Comparison of ENCODE assay signal across 8 cellular contexts in the genomic region with DNA sequence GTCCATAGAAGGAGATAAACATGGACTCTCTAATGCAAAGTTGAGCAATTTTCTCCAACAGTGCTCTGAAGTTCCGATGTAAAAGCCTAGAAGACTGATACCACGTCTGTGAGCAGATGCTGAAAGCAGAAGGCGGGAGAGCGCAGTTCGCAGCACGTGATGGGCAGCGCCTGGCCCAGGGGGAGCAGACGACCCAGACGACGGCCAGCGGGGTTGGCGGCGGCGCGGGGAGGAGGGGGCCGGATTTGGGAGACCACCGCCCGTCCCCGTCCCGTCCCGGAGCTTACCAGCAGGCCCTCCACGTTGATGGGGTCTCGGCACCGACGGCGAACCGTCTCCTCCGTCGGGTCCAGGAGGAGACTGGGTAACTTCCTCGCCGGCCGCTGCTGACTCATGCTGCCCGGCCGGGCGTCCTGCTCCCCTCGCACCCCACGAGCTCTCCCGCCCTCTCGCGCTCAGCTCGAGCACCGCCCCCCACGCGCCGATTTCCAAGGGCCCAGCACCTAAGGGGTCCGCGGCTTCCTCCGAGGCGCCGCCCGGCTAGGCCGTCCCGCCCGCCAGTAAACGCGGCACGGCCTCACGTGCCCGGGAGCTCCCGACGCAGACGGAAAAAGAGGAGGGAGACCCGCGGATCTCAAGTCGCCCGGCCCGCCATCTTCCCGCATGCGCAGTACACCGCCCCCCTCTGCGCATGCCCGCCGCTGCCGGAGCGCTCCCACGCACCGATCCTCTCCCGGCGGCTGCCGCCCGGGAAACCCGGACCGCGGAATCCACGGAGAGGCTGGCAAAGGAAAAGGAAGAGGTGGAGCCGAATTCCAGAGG. TPM values are rescaled to one million over a fixed set of nuclear protein-coding genes. Genes with fewer than 3 reads are reported as not detected.
DNase-seq lines count a peak whose midpoint lies in the region; ATAC-seq, FAIRE-seq and TF ChIP-seq lines count a peak whose summit lies in the region.

E2F6 (minus strand) TSS at position 677 of the 822 bp plus-strand sequence; CDS start at position 395, 282 bp downstream.

- no peak for TF ChIP-seq RAD21 in A549 (conservative IDR thresholded peaks at IDR 0.05 in 1 of 2, IDR thresholded peaks at IDR 0.05 in 1 of 2)

- FAIRE-seq in A549 (lab: Jason Lieb, UNC) = no peak

- peak within 1 kb of the TSS; percentile 55; the same call in 1 of the 2 replicates for H3K9ac ChIP-seq in iPS-20b (ENCODE audit: low read depth, low read length)

- H3K4me2 ChIP-seq in A549 = peak within 1 kb of the TSS; percentile 81

- peak within 1 kb of the TSS; percentile 59 for H3K4me3 ChIP-seq in A549
- peak within 1 kb of the TSS; percentile 62 for H3K4me3 ChIP-seq in WERI-Rb-1 (ENCODE audit: low read depth, low read length)
- peak within 1 kb of the TSS; percentile 51 to 78 (median 71) for H3K4me3 ChIP-seq in breast epithelium
- H3K4me3 ChIP-seq in iPS-20b (ENCODE audit: low read length) = peak within 1 kb of the TSS; percentile 71
- peak within 1 kb of the TSS; percentile 51 to 84 (median 70) for H3K4me3 ChIP-seq in skin epidermis

- TF ChIP-seq POLR2A in A549 (IDR thresholded peaks at IDR 0.05; ENCODE audit: low read length) = peak; percentile 72
- TF ChIP-seq POLR2A in breast epithelium (IDR thresholded peaks at IDR 0.05) = peak; percentile 91

- peak within 1 kb of the TSS; percentile 91 to 98 for H3K27ac ChIP-seq in A549
- H3K27ac ChIP-seq in WERI-Rb-1 = peak within 1 kb of the TSS; percentile 87
- H3K27ac ChIP-seq in breast epithelium = peak within 1 kb of the TSS; percentile 92 to 93
- H3K27ac ChIP-seq in iPS-20b (ENCODE audit: low read length) = no peak within 1 kb of the TSS
- H3K27ac ChIP-seq in skin epidermis = peak within 1 kb of the TSS in 20 of 21 experiments; percentile 71 to 96 (median 89)

- no peaks in the 10 kb centered on the region for H3K27me3 ChIP-seq in WERI-Rb-1 (ENCODE audit: insufficient read depth, low read depth, severe bottlenecking)
- no peaks in the 10 kb centered on the region for H3K27me3 ChIP-seq in breast epithelium
- peaks cover 9% of the 10 kb centered on the region for H3K27me3 ChIP-seq in iPS-20b (ENCODE audit: insufficient read depth, low read length)

- WGBS in A549 (ENCODE audit: missing lambda C conversion rate) = 3% methylated on average over 43 of the region's 86 CpGs

- TF ChIP-seq EP300 in A549 (IDR thresholded peaks at IDR 0.05) = no peak

- TF ChIP-seq CTCF in A549 (IDR thresholded peaks at IDR 0.05) = no peak
- no peak for TF ChIP-seq CTCF in WERI-Rb-1 (IDR thresholded peaks at IDR 0.05; ENCODE audit: low read depth, low read length)
- peak in 1 of 3 donors; percentile 16 for TF ChIP-seq CTCF in breast epithelium (IDR thresholded peaks at IDR 0.05)

- H3K36me3 ChIP-seq in WERI-Rb-1 = peaks cover 39% of the 10 kb centered on the region
- no peaks in the 10 kb centered on the region for H3K36me3 ChIP-seq in breast epithelium
- H3K36me3 ChIP-seq in iPS-20b (ENCODE audit: insufficient read depth, low read depth, low read length) = peaks cover 14% of the 10 kb centered on the region

- CTCF ChIA-PET in A549 (lab: Yijun Ruan, JAX) = interaction anchor here (1.1 to 11.7 kb wide), 12 partner anchors 10 to 633 kb away, joined by 3 to 92 read pairs (median 4); partner anchors contain the start of gene ROCK2

- peaks cover 36% of the 10 kb centered on the region for H3K4me1 ChIP-seq in A549
- H3K4me1 ChIP-seq in breast epithelium = no peaks in the 10 kb centered on the region
- no peaks in the 10 kb centered on the region for H3K4me1 ChIP-seq in iPS-20b (ENCODE audit: insufficient read depth, low read length)

- POLR2A ChIA-PET in A549 (lab: Yijun Ruan, JAX) = interaction anchor here (0.5 to 1.3 kb wide), 3 partner anchors 15 to 217 kb away, joined by 4 to 6 read pairs (median 5); no protein-coding TSS in a partner anchor

- ATAC-seq in A549 (peak; percentile 88 to 90), GM18868 (IDR thresholded peaks at IDR 0.05; ENCODE audit: unreplicated experiment) (peak; percentile 69), HG03139 (IDR thresholded peaks at IDR 0.05; ENCODE audit: unreplicated experiment) (peak; percentile 54)

- H3K9me3 ChIP-seq in A549 (no peaks in the 10 kb centered on the region), WERI-Rb-1 (ENCODE audit: severe bottlenecking) (peaks cover 3% of the 10 kb centered on the region), breast epithelium (no peaks in the 10 kb centered on the region), iPS-20b (ENCODE audit: insufficient read depth, low read depth, low read length) (no peaks in the 10 kb centered on the region)

- DNase-seq in A549 (ENCODE audit: low read depth in 1 of 2, low spot score in 1 of 2) (peak; percentile 93 to 97), NCI-H2227 treated with DMSO at 0.1 percent for 48 hours (lab: John Stamatoyannopoulos, UW) (peak; percentile 93), WERI-Rb-1 (peak; percentile 98), breast epithelium (ENCODE audit: low spot score in 2 of 2) (peak; percentile 87 to 91)

- intact Hi-C loops in breast epithelium (cut with DNase I; ENCODE audit: low total_unique reads) = no loop called here

TF ChIP-seq in A549, 52 proteins besides CTCF, POLR2A, EP300 and RAD21 (continues in another document):
- TF ChIP-seq MYC (IDR thresholded peaks at IDR 0.05; ENCODE audit: borderline replicate concordance, low read length) = peak; percentile 73
- TF ChIP-seq, protein P1, sequence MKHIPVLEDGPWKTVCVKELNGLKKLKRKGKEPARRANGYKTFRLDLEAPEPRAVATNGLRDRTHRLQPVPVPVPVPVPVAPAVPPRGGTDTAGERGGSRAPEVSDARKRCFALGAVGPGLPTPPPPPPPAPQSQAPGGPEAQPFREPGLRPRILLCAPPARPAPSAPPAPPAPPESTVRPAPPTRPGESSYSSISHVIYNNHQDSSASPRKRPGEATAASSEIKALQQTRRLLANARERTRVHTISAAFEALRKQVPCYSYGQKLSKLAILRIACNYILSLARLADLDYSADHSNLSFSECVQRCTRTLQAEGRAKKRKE (CRISPR knock-in tag; IDR thresholded peaks at IDR 0.05; ENCODE audit: low read depth) = peak; percentile 85
- peak; percentile 99 for TF ChIP-seq MAX (IDR thresholded peaks at IDR 0.05)
- peak; percentile 99 for TF ChIP-seq E2F6 (IDR thresholded peaks at IDR 0.05; ENCODE audit: borderline replicate concordance, low read depth)
- no peak for TF ChIP-seq NR3C1 (IDR thresholded peaks at IDR 0.05)
- no peak; the same call in 1 of the 2 replicates for TF ChIP-seq TP53 (CRISPR knock-in tag; IDR thresholded peaks at IDR 0.05)
- peak; percentile 30; the same call in 1 of the 2 replicates for TF ChIP-seq FOSB (CRISPR knock-in tag; IDR thresholded peaks at IDR 0.05)
- TF ChIP-seq NPAS2 (CRISPR knock-in tag; IDR thresholded peaks at IDR 0.05; ENCODE audit: borderline replicate concordance) = peak; percentile 65; the same call in 1 of the 2 replicates
- TF ChIP-seq HDAC2 (IDR thresholded peaks at IDR 0.05) = no peak
- TF ChIP-seq HOXA7 (CRISPR knock-in tag; IDR thresholded peaks at IDR 0.05) = no peak
- peak; percentile 30; the same call in 1 of the 2 replicates for TF ChIP-seq JUNB (IDR thresholded peaks at IDR 0.05)
- TF ChIP-seq EHF (CRISPR knock-in tag; IDR thresholded peaks at IDR 0.05) = no peak
- TF ChIP-seq CEBPB (IDR thresholded peaks at IDR 0.05) = 0 out of 4 replicates have a peak, but pooled peaks of 1 of the 2 experiments have one; percentile 15
- no peak for TF ChIP-seq RARB (CRISPR knock-in tag; IDR thresholded peaks at IDR 0.05)
- peak; percentile 61; the same call in 1 of the 2 replicates for TF ChIP-seq PHF8 (IDR thresholded peaks at IDR 0.05; ENCODE audit: borderline replicate concordance, low read depth)
- no peak for TF ChIP-seq NFE2L2 (conservative IDR thresholded peaks at IDR 0.05; ENCODE audit: low read length)
- TF ChIP-seq KDM1A (IDR thresholded peaks at IDR 0.05; ENCODE audit: low read depth) = no peak
- no peak for TF ChIP-seq SREBF2 (IDR thresholded peaks at IDR 0.05)
- TF ChIP-seq RNF2 (IDR thresholded peaks at IDR 0.05; ENCODE audit: borderline replicate concordance, low read depth) = peak; percentile 73; the same call in 1 of the 2 replicates
- no peak; the same call in 2 of the 3 replicates for TF ChIP-seq SMC3 (IDR thresholded peaks at IDR 0.05)
- peak; percentile 89 for TF ChIP-seq RFX5 (IDR thresholded peaks at IDR 0.05)
- no peak for TF ChIP-seq ZNF302 (CRISPR knock-in tag; IDR thresholded peaks at IDR 0.05)
- TF ChIP-seq ZFP36 (IDR thresholded peaks at IDR 0.05; ENCODE audit: borderline replicate concordance, partially characterized antibody) = no peak
- TF ChIP-seq RCOR1 (IDR thresholded peaks at IDR 0.05; ENCODE audit: low read depth, low read length) = no peak
- 0 out of 2 replicates have a peak, but pooled peaks have one; percentile 70 for TF ChIP-seq TFCP2L1 (CRISPR knock-in tag; IDR thresholded peaks at IDR 0.05)
- TF ChIP-seq KDM5A (IDR thresholded peaks at IDR 0.05) = peak; percentile 26; the same call in 1 of the 2 replicates
- no peak for TF ChIP-seq ZSCAN20 (CRISPR knock-in tag; IDR thresholded peaks at IDR 0.05)
- no peak for TF ChIP-seq POLR2AphosphoS2 (conservative IDR thresholded peaks at IDR 0.05; ENCODE audit: low read length)
- peak; percentile 19; the same call in 1 of the 2 replicates for TF ChIP-seq ESRRA (IDR thresholded peaks at IDR 0.05; ENCODE audit: borderline replicate concordance, low read length)
- no peak for TF ChIP-seq CHD4 (IDR thresholded peaks at IDR 0.05; ENCODE audit: borderline replicate concordance)
- peak; percentile 66 for TF ChIP-seq MAFK (IDR thresholded peaks at IDR 0.05; ENCODE audit: partially characterized antibody)
- TF ChIP-seq CHD2 (IDR thresholded peaks at IDR 0.05; ENCODE audit: low read length, partially characterized antibody) = peak; percentile 5

RNA-seq across cellular contexts. Expression of gene E2F6, which starts in this region (rescaled TPM):
- polyA plus RNA-seq in A549 (2011; rRNA removed) = 38.0 and 41.7 TPM in 2 replicates
- 14.7 and 16.7 TPM in 2 replicates for polyA plus RNA-seq in A549 (2012; cell fraction: cytosol; rRNA removed)
- 24.5 and 27.3 TPM in 2 replicates for polyA plus RNA-seq in A549 (2012; cell fraction: nucleus; rRNA removed)
- 34.3 to 37.6 TPM (median 34.6 TPM) in 3 replicates for polyA plus RNA-seq in A549 (2017; fragmentation: RNase III; extraction: RNeasy Plus Mini Kit Qiagen cat#74134 plus additional on column Dnase treatment)
- 13.6 and 14.6 TPM in 2 replicates for polyA minus RNA-seq in A549 (2011; rRNA and poly(A)+ RNA removed)
- total RNA-seq in breast epithelium = 10 to 100 TPM; 21.1 to 25.0 (median 23.3) TPM
